Comparison of ENCODE assay signal across 32 cellular contexts in genomic region chr2:26870585-26871095, GRCh38. TPM values are rescaled to one million over a fixed set of nuclear protein-coding genes. Genes with fewer than 3 reads are reported as not detected.
"Had no signal": no experiment of that assay in that cellular context is flagged by ENCODE, and none has a peak within 500 bp of the region (broad histone marks: within the 10 kb centered on the region; RNA-seq: fewer than 3 reads in every experiment).

No MANE protein-coding gene starts in this region.

- ATAC-seq: activated CD8-positive, alpha-beta memory T cell treated with anti-CD3 and anti-CD28 coated beads, Interleukin-2, amount 10 ng/mL, durations not matched to agents 7 days and 5 days; activated naive CD4-positive, alpha-beta T cell treated with anti-CD3 and anti-CD28 coated beads, Interleukin-2, amount 50 U/mL, for 72 hours; activated naive CD8-positive, alpha-beta T cell treated with anti-CD3 and anti-CD28 coated beads, Interleukin-2, amount 50 U/mL, for 24 hours; body of pancreas; Panc1; SK-N-SH treated with all-trans-retinoic acid at 6 μM for 48 hours; WTC11 had no signal

- H3K36me3 Mint-ChIP-seq: activated CD8-positive, alpha-beta memory T cell treated with anti-CD3 and anti-CD28 coated beads, Interleukin-2, amount 10 ng/mL, durations not matched to agents 7 days and 5 days; activated naive CD4-positive, alpha-beta T cell treated with anti-CD3 and anti-CD28 coated beads, Interleukin-2, amount 50 U/mL, for 72 hours; WTC11 had no signal

- H3K27ac Mint-ChIP-seq: activated CD8-positive, alpha-beta memory T cell treated with anti-CD3 and anti-CD28 coated beads, Interleukin-2, amount 10 ng/mL, durations not matched to agents 7 days and 5 days; activated naive CD4-positive, alpha-beta T cell treated with anti-CD3 and anti-CD28 coated beads, Interleukin-2, amount 50 U/mL, for 72 hours; activated naive CD8-positive, alpha-beta T cell treated with anti-CD3 and anti-CD28 coated beads, Interleukin-2, amount 50 U/mL, for 24 hours; activated T-cell treated with anti-CD3 and anti-CD28 coated beads, Interleukin-2, amount 50 U/mL, for 24 hours; activated T-helper 1 cell treated with anti-CD3 and anti-CD28 coated beads, Interleukin-12 subunit alpha, Interleukin-12 subunit beta, Interleukin-2, Interleukin-4 antibody, amounts not matched to agents 30 ng/mL and 10 ng/mL and 1 ng/mL, durations not matched to agents 14 hours and 24 hours and 36 hours; WTC11 had no signal

- H3K4me1 ChIP-seq: ascending aorta, body of pancreas, SJSA1 had no signal

- H3K27ac ChIP-seq: ascending aorta, body of pancreas, RWPE1, SJSA1 had no signal

- H3K9me3 ChIP-seq: ascending aorta, body of pancreas, SJSA1 had no signal

- H3K36me3 ChIP-seq: ascending aorta, SJSA1 had no signal

- DNase-seq: activated CD4-positive, alpha-beta T cell treated with anti-CD3 and anti-CD28 coated beads for 48 hours; activated CD4-positive, alpha-beta T cell treated with anti-CD3 and anti-CD28 coated beads, Interleukin-2, amount 50 U/mL, for 4 hours; activated CD4-positive, CD25-positive, alpha-beta regulatory T cell treated with anti-CD3 and anti-CD28 coated beads, Interleukin-2, amount 50 U/mL, for 72 hours; activated CD8-positive, alpha-beta memory T cell treated with anti-CD3 and anti-CD28 coated beads, Interleukin-2, amount 10 ng/mL, durations not matched to agents 7 days and 5 days; activated effector memory CD4-positive, alpha-beta T cell treated with Interleukin-2 at 50 U/mL for 16 hours; activated naive CD4-positive, alpha-beta T cell; activated naive CD8-positive, alpha-beta T cell treated with anti-CD3 and anti-CD28 coated beads, Interleukin-2, amount 50 U/mL, for 24 hours; activated T-cell treated with anti-CD3 and anti-CD28 coated beads, Interleukin-2, amount 50 U/mL, for 24 hours; amniotic stem cell; body of pancreas; Karpas-422; MM.1S; NCI-H1105; NCI-H1436; NCI-H1694 treated with DMSO at 0.1 percent for 48 hours; NCI-H2029 treated with DMSO at 0.1 percent for 48 hours; NCI-H345; NCI-H510A; NCI-H526 treated with DMSO at 0.1 percent for 48 hours; NCI-H82; OCI-M1; Right ventricle myocardium superior; SW 1271 had no signal

- H3K9me3 Mint-ChIP-seq: activated naive CD4-positive, alpha-beta T cell treated with anti-CD3 and anti-CD28 coated beads, Interleukin-2, amount 50 U/mL, for 72 hours; activated naive CD8-positive, alpha-beta T cell treated with anti-CD3 and anti-CD28 coated beads, Interleukin-2, amount 50 U/mL, for 24 hours; activated T-cell treated with anti-CD3 and anti-CD28 coated beads, Interleukin-2, amount 50 U/mL, for 24 hours; activated T-helper 1 cell treated with anti-CD3 and anti-CD28 coated beads, Interleukin-12 subunit alpha, Interleukin-12 subunit beta, Interleukin-2, Interleukin-4 antibody, amounts not matched to agents 30 ng/mL and 10 ng/mL and 1 ng/mL, durations not matched to agents 14 hours and 24 hours and 36 hours; WTC11 had no signal

- FAIRE-seq: bronchial epithelial cell had no signal

- H3K27me3 ChIP-seq: ascending aorta, body of pancreas had no signal

- H3K4me1 Mint-ChIP-seq: activated CD8-positive, alpha-beta memory T cell treated with anti-CD3 and anti-CD28 coated beads, Interleukin-2, amount 10 ng/mL, durations not matched to agents 7 days and 5 days; activated naive CD8-positive, alpha-beta T cell treated with anti-CD3 and anti-CD28 coated beads, Interleukin-2, amount 50 U/mL, for 24 hours had no signal

- H3K4me3 ChIP-seq: ascending aorta, body of pancreas, SJSA1 had no signal

- H3K4me3 Mint-ChIP-seq: activated CD8-positive, alpha-beta memory T cell treated with anti-CD3 and anti-CD28 coated beads, Interleukin-2, amount 10 ng/mL, durations not matched to agents 7 days and 5 days; activated naive CD8-positive, alpha-beta T cell treated with anti-CD3 and anti-CD28 coated beads, Interleukin-2, amount 50 U/mL, for 24 hours; activated T-cell treated with anti-CD3 and anti-CD28 coated beads, Interleukin-2, amount 50 U/mL, for 24 hours; activated T-helper 1 cell treated with anti-CD3 and anti-CD28 coated beads, Interleukin-12 subunit alpha, Interleukin-12 subunit beta, Interleukin-2, Interleukin-4 antibody, amounts not matched to agents 30 ng/mL and 10 ng/mL and 1 ng/mL, durations not matched to agents 14 hours and 24 hours and 36 hours; WTC11 had no signal

RNA-seq across cellular contexts. Expression of gene DPYSL5, which starts 22.7 kb away (rescaled TPM):
- total RNA-seq: activated CD8-positive, alpha-beta memory T cell treated with anti-CD3 and anti-CD28 coated beads, Interleukin-2, amount 10 ng/mL, durations not matched to agents 7 days and 5 days; activated naive CD4-positive, alpha-beta T cell treated with anti-CD3 and anti-CD28 coated beads, Interleukin-2, amount 50 U/mL, for 72 hours; ascending aorta; body of pancreas; bronchial epithelial cell; Right ventricle myocardium superior; SJSA1 had no signal
